Comparison of ENCODE assay signal across 6 cellular contexts in genomic region chr19:48964205-48965032, GRCh38. TPM values are rescaled to one million over a fixed set of nuclear protein-coding genes. Genes with fewer than 3 reads are reported as not detected.
DNase-seq lines count a peak whose midpoint lies in the region; ATAC-seq and TF ChIP-seq lines count a peak whose summit lies in the region.

No MANE protein-coding gene starts in this region.

- peak overlapping the region; percentile 87 for H3K27ac ChIP-seq in VCaP

- peak overlapping the region; percentile 47; the same call in 1 of the 2 replicates for H3K4me3 ChIP-seq in GM08714 (ENCODE audit: low read length)

- TF ChIP-seq CTCF in VCaP (conservative IDR thresholded peaks at IDR 0.05) = no peak

- ATAC-seq in left lobe of liver (peak; percentile 3), GM21367 (IDR thresholded peaks at IDR 0.05; ENCODE audit: unreplicated experiment) (no peak), HG02763 (IDR thresholded peaks at IDR 0.05; ENCODE audit: unreplicated experiment) (no peak)

- no peak for DNase-seq in left lobe of liver (ENCODE audit: low spot score)
- DNase-seq in NCI-H446 (lab: John Stamatoyannopoulos, UW) = no peak

RNA-seq across cellular contexts. Expression of gene FTL, which starts 0.7 kb away (rescaled TPM):
- total RNA-seq in left lobe of liver = 8,713 TPM

RNA-seq across cellular contexts. Expression of gene BAX, which starts 9.7 kb away (rescaled TPM):
- 18.9 TPM for total RNA-seq in left lobe of liver

RNA-seq across cellular contexts. Expression of gene GYS1, which starts 28.7 kb away (rescaled TPM):
- total RNA-seq in left lobe of liver = 13.6 TPM

RNA-seq across cellular contexts. Expression of gene RUVBL2, which starts 29.3 kb away (rescaled TPM):
- total RNA-seq in left lobe of liver = 34.3 TPM

RNA-seq across cellular contexts. Expression of gene DHDH, which starts 30.9 kb away (rescaled TPM):
- 0.23 TPM for total RNA-seq in left lobe of liver
